Comparison of ENCODE assay signal across 18 cellular contexts in the genomic region with DNA sequence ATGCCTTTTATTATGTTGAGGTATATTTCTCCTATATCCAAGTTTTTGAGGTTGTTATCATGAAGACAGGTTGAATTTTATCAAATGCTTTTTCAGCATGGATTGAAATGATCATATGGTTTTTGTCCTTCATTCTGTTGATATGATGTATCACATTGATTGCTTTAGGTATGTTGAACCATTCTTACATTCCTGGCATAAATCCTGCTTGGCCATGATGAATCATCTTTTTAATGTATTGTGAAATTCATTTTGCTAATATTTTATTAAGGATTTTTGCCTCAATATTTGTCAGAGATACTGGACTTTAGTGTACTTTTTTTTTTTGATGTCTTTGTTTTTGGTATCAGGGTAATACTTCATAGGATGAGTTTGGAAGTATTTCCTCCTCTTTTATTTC.
DNase-seq lines count a peak whose midpoint lies in the region; ATAC-seq and TF ChIP-seq lines count a peak whose summit lies in the region.
"Had no signal": no experiment of that assay in that cellular context is flagged by ENCODE, and none has a peak within 500 bp of the region (broad histone marks: within the 10 kb centered on the region; RNA-seq: fewer than 3 reads in every experiment).

No MANE protein-coding gene starts in this region.

- no peaks in the 10 kb centered on the region for H3K27me3 ChIP-seq in RWPE2 (ENCODE audit: insufficient read depth, poor library complexity, severe bottlenecking)
- no peaks in the 10 kb centered on the region for H3K27me3 ChIP-seq in upper lobe of right lung
- H3K27me3 ChIP-seq: BLaER1 treated with 17β-estradiol and CSF1 and Interleukin-3, amounts not matched to agents 10 nM and 100 nM; SJCRH30 had no signal

- TF ChIP-seq CTCF in RWPE2 (IDR thresholded peaks at IDR 0.05; ENCODE audit: poor library complexity, severe bottlenecking) (no peak), choroid plexus epithelial cell (conservative IDR thresholded peaks at IDR 0.05; ENCODE audit: low read depth, low read length) (no peak), upper lobe of right lung (IDR thresholded peaks at IDR 0.05) (no peak)

- DNase-seq in HCEC 1CT, result peak; percentile 32
- DNase-seq in RWPE2 (ENCODE audit: low spot score), result no peak
- peak; percentile 54 for DNase-seq in choroid plexus epithelial cell (ENCODE audit: low read depth)
- peak; percentile 65 for DNase-seq in iris pigment epithelial cell (ENCODE audit: low read depth)
- DNase-seq in upper lobe of right lung, result no peak
- DNase-seq in DMS79 (lab: John Stamatoyannopoulos, UW), result no peak
- DNase-seq: CD8-positive, alpha-beta memory T cell; DND-41; GDM1; NCI-H1417 treated with DMSO at 0.1 percent for 48 hours; NCI-H187 treated with DMSO at 0.1 percent for 48 hours; NCI-H345; NCI-H524 treated with DMSO at 0.1 percent for 48 hours; SJCRH30; SW 1271 had no signal

- H3K9me3 ChIP-seq in RWPE2 (ENCODE audit: severe bottlenecking) (no peaks in the 10 kb centered on the region), upper lobe of right lung (no peaks in the 10 kb centered on the region)
- H3K9me3 ChIP-seq: BLaER1 treated with 17β-estradiol and CSF1 and Interleukin-3, amounts not matched to agents 10 nM and 100 nM; SJCRH30 had no signal

- no peak overlapping the region for H3K4me3 ChIP-seq in RWPE2 (ENCODE audit: severe bottlenecking)
- H3K4me3 ChIP-seq in choroid plexus epithelial cell (ENCODE audit: low read depth, low read length), result no peak overlapping the region
- no peak overlapping the region for H3K4me3 ChIP-seq in upper lobe of right lung
- H3K4me3 ChIP-seq: BLaER1 treated with 17β-estradiol and CSF1 and Interleukin-3, amounts not matched to agents 10 nM and 100 nM; SJCRH30 had no signal

- intact Hi-C loops in upper lobe of right lung (cut with DNase I), result no loop called here

- no peaks in the 10 kb centered on the region for H3K4me1 ChIP-seq in RWPE2 (ENCODE audit: insufficient read depth, poor library complexity, severe bottlenecking)
- no peaks in the 10 kb centered on the region for H3K4me1 ChIP-seq in upper lobe of right lung
- H3K4me1 ChIP-seq: BLaER1 treated with 17β-estradiol and CSF1 and Interleukin-3, amounts not matched to agents 10 nM and 100 nM; SJCRH30 had no signal

- H3K27ac ChIP-seq in RWPE2 (ENCODE audit: poor library complexity, severe bottlenecking) (no peak overlapping the region), upper lobe of right lung (no peak overlapping the region)
- H3K27ac ChIP-seq: BLaER1 treated with 17β-estradiol and CSF1 and Interleukin-3, amounts not matched to agents 10 nM and 100 nM; SJCRH30 had no signal

- ATAC-seq in RWPE2 (ENCODE audit: low read depth) (peak; percentile 36; the same call in 1 of the 3 replicates), HG03159 (IDR thresholded peaks at IDR 0.05; ENCODE audit: unreplicated experiment) (no peak), GM18867 (IDR thresholded peaks at IDR 0.05; ENCODE audit: unreplicated experiment) (no peak), upper lobe of right lung (no peak)

- H3K36me3 ChIP-seq in RWPE2 (ENCODE audit: low read depth) (no peaks in the 10 kb centered on the region), upper lobe of right lung (no peaks in the 10 kb centered on the region)
- H3K36me3 ChIP-seq: BLaER1 treated with 17β-estradiol and CSF1 and Interleukin-3, amounts not matched to agents 10 nM and 100 nM; SJCRH30 had no signal

Comparison
In these comparisons a context has a peak if more than half of its experiments do, and no peak if none do; other contexts are left out.
1. DNase-seq: peak in HCEC 1CT (single experiment), choroid plexus epithelial cell (single experiment) and iris pigment epithelial cell (single experiment); none in RWPE2 (single experiment), upper lobe of right lung (single experiment) and DMS79 (single experiment).